Comparison of ENCODE assay signal across 2 cellular contexts in genomic region chr17:49106366-49107210, GRCh38.
TF ChIP-seq lines count a peak whose summit lies in the region.

No MANE protein-coding gene starts in this region.

TF ChIP-seq in A549, 52 proteins besides CTCF, POLR2A, EP300 and RAD21:
- TF ChIP-seq HOXB5 (CRISPR knock-in tag; IDR thresholded peaks at IDR 0.05): peak; percentile 87; the same call in 1 of the 2 replicates
- TF ChIP-seq FOSB (CRISPR knock-in tag; IDR thresholded peaks at IDR 0.05): 0 out of 2 replicates have a peak, but pooled peaks have one; percentile 24
- TF ChIP-seq JUN (IDR thresholded peaks at IDR 0.05): peak in 1 of 2 experiments; percentile 92; a peak in 3 of 5 replicates
- TF ChIP-seq, protein P1, sequence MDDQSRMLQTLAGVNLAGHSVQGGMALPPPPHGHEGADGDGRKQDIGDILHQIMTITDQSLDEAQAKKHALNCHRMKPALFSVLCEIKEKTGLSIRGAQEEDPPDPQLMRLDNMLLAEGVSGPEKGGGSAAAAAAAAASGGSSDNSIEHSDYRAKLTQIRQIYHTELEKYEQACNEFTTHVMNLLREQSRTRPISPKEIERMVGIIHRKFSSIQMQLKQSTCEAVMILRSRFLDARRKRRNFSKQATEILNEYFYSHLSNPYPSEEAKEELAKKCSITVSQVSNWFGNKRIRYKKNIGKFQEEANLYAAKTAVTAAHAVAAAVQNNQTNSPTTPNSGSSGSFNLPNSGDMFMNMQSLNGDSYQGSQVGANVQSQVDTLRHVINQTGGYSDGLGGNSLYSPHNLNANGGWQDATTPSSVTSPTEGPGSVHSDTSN (IDR thresholded peaks at IDR 0.05): peak; percentile 57; the same call in 1 of the 2 replicates
- peak; percentile 85; the same call in 1 of the 2 replicates for TF ChIP-seq FOXS1 (CRISPR knock-in tag; IDR thresholded peaks at IDR 0.05)
- peak; percentile 85; the same call in 1 of the 3 replicates for TF ChIP-seq BCL3 (IDR thresholded peaks at IDR 0.05)
- TF ChIP-seq, protein P2, sequence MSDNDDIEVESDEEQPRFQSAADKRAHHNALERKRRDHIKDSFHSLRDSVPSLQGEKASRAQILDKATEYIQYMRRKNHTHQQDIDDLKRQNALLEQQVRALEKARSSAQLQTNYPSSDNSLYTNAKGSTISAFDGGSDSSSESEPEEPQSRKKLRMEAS (IDR thresholded peaks at IDR 0.05): peak; percentile 85
- peak; percentile 34; the same call in 2 of the 3 replicates for TF ChIP-seq SMC3 (IDR thresholded peaks at IDR 0.05)
- peak; percentile 99 for TF ChIP-seq GATA3 (IDR thresholded peaks at IDR 0.05; ENCODE audit: borderline replicate concordance)
- peak; percentile 42 for TF ChIP-seq MAFK (IDR thresholded peaks at IDR 0.05; ENCODE audit: partially characterized antibody)
- no peak for TF ChIP-seq NFE2L2 (conservative IDR thresholded peaks at IDR 0.05; ENCODE audit: low read length)
- TF ChIP-seq, protein P3, sequence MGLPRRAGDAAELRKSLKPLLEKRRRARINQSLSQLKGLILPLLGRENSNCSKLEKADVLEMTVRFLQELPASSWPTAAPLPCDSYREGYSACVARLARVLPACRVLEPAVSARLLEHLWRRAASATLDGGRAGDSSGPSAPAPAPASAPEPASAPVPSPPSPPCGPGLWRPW (IDR thresholded peaks at IDR 0.05): peak; percentile 68
- TF ChIP-seq EHMT2 (IDR thresholded peaks at IDR 0.05; ENCODE audit: low read depth): no peak
- TF ChIP-seq E2F6 (IDR thresholded peaks at IDR 0.05; ENCODE audit: borderline replicate concordance, low read depth): 0 out of 2 replicates have a peak, but pooled peaks have one; percentile 26
- TF ChIP-seq FOSL2 (IDR thresholded peaks at IDR 0.05): peak; percentile 88
- peak; percentile 95 for TF ChIP-seq FOSL2 (CRISPR knock-in tag; IDR thresholded peaks at IDR 0.05)
- 0 out of 2 replicates have a peak, but pooled peaks have one; percentile 7 for TF ChIP-seq ATOH8 (CRISPR knock-in tag; IDR thresholded peaks at IDR 0.05; ENCODE audit: low read depth)
- no peak for TF ChIP-seq CHD4 (IDR thresholded peaks at IDR 0.05; ENCODE audit: borderline replicate concordance)
- no peak for TF ChIP-seq PHF8 (IDR thresholded peaks at IDR 0.05; ENCODE audit: borderline replicate concordance, low read depth)
- TF ChIP-seq CEBPB (IDR thresholded peaks at IDR 0.05): peak; percentile 90 to 98
- TF ChIP-seq RFX5 (IDR thresholded peaks at IDR 0.05): peak; percentile 47; the same call in 1 of the 2 replicates
- peak; percentile 95 for TF ChIP-seq JUNB (IDR thresholded peaks at IDR 0.05)

TF ChIP-seq in K562, 482 proteins besides CTCF, POLR2A, EP300 and RAD21 (continues in another document):
- TF ChIP-seq JUND (IDR thresholded peaks at IDR 0.05; ENCODE audit: borderline replicate concordance, low read depth, low read length) (peak; percentile 87), JUND (tag; IDR thresholded peaks at IDR 0.05; ENCODE audit: borderline replicate concordance, low read depth, low read length) (peak; percentile 83; the same call in 2 of the 3 replicates), FOS (IDR thresholded peaks at IDR 0.05; ENCODE audit: extremely low read depth, insufficient read length) (peak; percentile 13), TCF3 (CRISPR knock-in tag; IDR thresholded peaks at IDR 0.05) (peak; percentile 77), ZBTB17 (CRISPR knock-in tag; IDR thresholded peaks at IDR 0.05) (no peak), CBX3 (IDR thresholded peaks at IDR 0.05; ENCODE audit: borderline replicate concordance in 1 of 2, low read length in 2 of 2) (no peak), SMARCA4 (IDR thresholded peaks at IDR 0.05) (peak; percentile 90), ZNF518B (CRISPR knock-in tag; IDR thresholded peaks at IDR 0.05) (no peak), MAFF (IDR thresholded peaks at IDR 0.05; ENCODE audit: low read length) (no peak), GATA2 (CRISPR knock-in tag; IDR thresholded peaks at IDR 0.05) (peak; percentile 49; the same call in 1 of the 2 replicates), SOX6 (IDR thresholded peaks at IDR 0.05) (peak; percentile 85), FOXA1 (IDR thresholded peaks at IDR 0.05; ENCODE audit: borderline replicate concordance) (peak; percentile 53; the same call in 1 of the 2 replicates), ILF3 (IDR thresholded peaks at IDR 0.05; ENCODE audit: borderline replicate concordance) (no peak), CEBPB (tag; IDR thresholded peaks at IDR 0.05) (peak; percentile 95), TFAM (CRISPR knock-in tag; conservative IDR thresholded peaks at IDR 0.05) (no peak), POLR2AphosphoS2 (IDR thresholded peaks at IDR 0.05; ENCODE audit: low read length) (no peak), FOXJ3 (CRISPR knock-in tag; IDR thresholded peaks at IDR 0.05) (no peak), TBL1XR1 (IDR thresholded peaks at IDR 0.05; ENCODE audit: low read length in 2 of 2) (0 out of 4 replicates have a peak, but pooled peaks of 1 of the 2 experiments have one; percentile 42), HBP1 (CRISPR knock-in tag; IDR thresholded peaks at IDR 0.05) (no peak), TAL1 (IDR thresholded peaks at IDR 0.05) (peak; percentile 56), CBFA2T2 (conservative IDR thresholded peaks at IDR 0.05) (peak; percentile 58), TARDBP (IDR thresholded peaks at IDR 0.05) (no peak), MAZ (CRISPR knock-in tag; conservative IDR thresholded peaks at IDR 0.05 in 1 of 2, IDR thresholded peaks at IDR 0.05 in 1 of 2) (no peak), MEIS2 (IDR thresholded peaks at IDR 0.05; ENCODE audit: partially characterized antibody) (peak; percentile 52), TEAD4 (IDR thresholded peaks at IDR 0.05; ENCODE audit: low read length) (peak; percentile 65), TEAD4 (CRISPR knock-in tag; IDR thresholded peaks at IDR 0.05; ENCODE audit: borderline replicate concordance) (no peak), RCOR1 (IDR thresholded peaks at IDR 0.05; ENCODE audit: borderline replicate concordance in 1 of 2, low read depth in 2 of 2, low read length in 2 of 2) (peak in 1 of 2 experiments; percentile 72; a peak in 1 of 4 replicates), SRSF7 (optimal IDR thresholded peaks at IDR 0.05; ENCODE audit: low read depth, low read length) (no peak), SMARCE1 (IDR thresholded peaks at IDR 0.05) (peak; percentile 84; the same call in 1 of the 2 replicates), LEF1 (IDR thresholded peaks at IDR 0.05) (peak; percentile 91), NR2C1 (IDR thresholded peaks at IDR 0.05) (no peak), NR2C1 (tag; IDR thresholded peaks at IDR 0.05) (peak; percentile 7; the same call in 1 of the 2 replicates), ZEB2 (IDR thresholded peaks at IDR 0.05) (peak; percentile 77), SMARCC2 (IDR thresholded peaks at IDR 0.05; ENCODE audit: low read depth) (peak; percentile 88; the same call in 1 of the 2 replicates), HMG20A (CRISPR knock-in tag; conservative IDR thresholded peaks at IDR 0.05) (no peak), ZNF175 (CRISPR knock-in tag; IDR thresholded peaks at IDR 0.05; ENCODE audit: low read depth) (peak; percentile 64; the same call in 1 of the 2 replicates), ZNF57 (CRISPR knock-in tag; IDR thresholded peaks at IDR 0.05) (no peak), NR4A1 (CRISPR knock-in tag; IDR thresholded peaks at IDR 0.05) (no peak), NR4A1 (tag; IDR thresholded peaks at IDR 0.05) (no peak), ZNF695 (CRISPR knock-in tag; IDR thresholded peaks at IDR 0.05) (no peak), FOXA3 (CRISPR knock-in tag; conservative IDR thresholded peaks at IDR 0.05 in 1 of 2, IDR thresholded peaks at IDR 0.05 in 1 of 2) (peak; percentile 96 to 97), CBFA2T3 (IDR thresholded peaks at IDR 0.05) (peak; percentile 75), ATF3 (IDR thresholded peaks at IDR 0.05) (peak; percentile 60; the same call in 1 of the 2 replicates), ATF3 (CRISPR knock-in tag; conservative IDR thresholded peaks at IDR 0.05) (no peak), ZNF766 (CRISPR knock-in tag; conservative IDR thresholded peaks at IDR 0.05) (no peak), ZNF696 (CRISPR knock-in tag; conservative IDR thresholded peaks at IDR 0.05) (no peak), ARID1B (IDR thresholded peaks at IDR 0.05) (peak; percentile 91), ZNF75A (CRISPR knock-in tag; IDR thresholded peaks at IDR 0.05) (peak; percentile 81), IRF9 (tag; IDR thresholded peaks at IDR 0.05) (no peak), MYC (IDR thresholded peaks at IDR 0.05; ENCODE audit: low read depth, low read length) (peak; percentile 44; the same call in 1 of the 2 replicates), MYC (CRISPR knock-in tag; IDR thresholded peaks at IDR 0.05; ENCODE audit: borderline replicate concordance, low read depth) (no peak), EHMT2 (IDR thresholded peaks at IDR 0.05) (0 out of 2 replicates have a peak, but pooled peaks have one; percentile 39), BACH1 (tag; IDR thresholded peaks at IDR 0.05) (0 out of 2 replicates have a peak, but pooled peaks have one; percentile 38), ZNF232 (CRISPR knock-in tag; IDR thresholded peaks at IDR 0.05) (no peak)
- TF ChIP-seq, protein P4, sequence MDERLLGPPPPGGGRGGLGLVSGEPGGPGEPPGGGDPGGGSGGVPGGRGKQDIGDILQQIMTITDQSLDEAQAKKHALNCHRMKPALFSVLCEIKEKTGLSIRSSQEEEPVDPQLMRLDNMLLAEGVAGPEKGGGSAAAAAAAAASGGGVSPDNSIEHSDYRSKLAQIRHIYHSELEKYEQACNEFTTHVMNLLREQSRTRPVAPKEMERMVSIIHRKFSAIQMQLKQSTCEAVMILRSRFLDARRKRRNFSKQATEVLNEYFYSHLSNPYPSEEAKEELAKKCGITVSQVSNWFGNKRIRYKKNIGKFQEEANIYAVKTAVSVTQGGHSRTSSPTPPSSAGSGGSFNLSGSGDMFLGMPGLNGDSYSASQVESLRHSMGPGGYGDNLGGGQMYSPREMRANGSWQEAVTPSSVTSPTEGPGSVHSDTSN (CRISPR knock-in tag; IDR thresholded peaks at IDR 0.05; ENCODE audit: low read depth): no peak
- TF ChIP-seq, protein P4 (tag; conservative IDR thresholded peaks at IDR 0.05; ENCODE audit: low read depth): 0 out of 2 replicates have a peak, but pooled peaks have one; percentile 23
- TF ChIP-seq, protein P5, sequence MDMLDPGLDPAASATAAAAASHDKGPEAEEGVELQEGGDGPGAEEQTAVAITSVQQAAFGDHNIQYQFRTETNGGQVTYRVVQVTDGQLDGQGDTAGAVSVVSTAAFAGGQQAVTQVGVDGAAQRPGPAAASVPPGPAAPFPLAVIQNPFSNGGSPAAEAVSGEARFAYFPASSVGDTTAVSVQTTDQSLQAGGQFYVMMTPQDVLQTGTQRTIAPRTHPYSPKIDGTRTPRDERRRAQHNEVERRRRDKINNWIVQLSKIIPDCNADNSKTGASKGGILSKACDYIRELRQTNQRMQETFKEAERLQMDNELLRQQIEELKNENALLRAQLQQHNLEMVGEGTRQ (CRISPR knock-in tag; IDR thresholded peaks at IDR 0.05): no peak
